ENCODE assay signal across 1 cellular context in the genomic region with DNA sequence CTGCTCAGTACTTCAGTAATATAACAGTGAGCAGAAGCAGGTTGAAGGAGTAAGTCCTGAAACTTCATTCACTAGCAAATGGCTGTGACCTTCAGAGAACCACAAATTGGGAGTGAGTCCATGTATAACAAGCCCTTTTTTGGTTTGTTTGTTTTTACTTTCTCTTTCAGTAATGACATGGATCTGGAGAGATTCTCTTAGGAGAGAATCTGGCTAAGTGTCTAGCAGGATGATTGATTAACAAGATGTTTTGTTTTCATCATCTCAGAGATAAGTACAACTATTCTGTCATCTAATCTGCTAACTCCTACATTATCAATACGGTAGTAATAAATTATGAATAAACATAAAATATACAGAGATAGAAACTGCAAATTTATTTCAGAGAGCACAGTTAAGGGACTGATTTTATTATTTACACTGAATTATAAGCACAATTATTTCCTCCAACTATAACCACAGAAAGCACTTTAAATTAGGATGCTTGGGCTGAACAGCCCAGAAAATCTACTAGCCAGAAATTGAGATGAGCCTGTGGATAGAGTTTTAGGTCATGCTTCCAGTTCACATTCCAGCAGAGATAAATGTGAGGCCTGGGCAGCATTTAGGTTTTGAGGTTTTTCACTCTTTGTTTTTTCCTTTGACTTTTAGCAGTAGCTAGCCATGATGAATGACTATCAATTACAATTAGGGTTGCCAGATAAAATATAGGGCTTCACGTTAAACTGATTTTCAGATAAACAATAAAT.
TF ChIP-seq lines count a peak whose summit lies in the region.

No MANE protein-coding gene starts in this region.

TF ChIP-seq in K562, 482 proteins besides CTCF, POLR2A, EP300 and RAD21:
- TF ChIP-seq TOE1 (IDR thresholded peaks at IDR 0.05; ENCODE audit: borderline replicate concordance) (no peak), TOE1 (CRISPR knock-in tag; IDR thresholded peaks at IDR 0.05; ENCODE audit: borderline replicate concordance, low read depth) (no peak), SETDB1 (IDR thresholded peaks at IDR 0.05; ENCODE audit: low read length) (no peak), POLR3G (IDR thresholded peaks at IDR 0.05; ENCODE audit: extremely low read depth, insufficient read length, insufficient replicate concordance) (no peak), CHD4 (IDR thresholded peaks at IDR 0.05; ENCODE audit: insufficient read depth, insufficient replicate concordance, low read depth, low read length, poor library complexity, severe bottlenecking) (no peak), MEIS2 (IDR thresholded peaks at IDR 0.05; ENCODE audit: partially characterized antibody) (peak; percentile 82), ESRRA (IDR thresholded peaks at IDR 0.05; ENCODE audit: borderline replicate concordance, low read depth) (peak; percentile 37; the same call in 1 of the 2 replicates)
- TF ChIP-seq, protein P1, sequence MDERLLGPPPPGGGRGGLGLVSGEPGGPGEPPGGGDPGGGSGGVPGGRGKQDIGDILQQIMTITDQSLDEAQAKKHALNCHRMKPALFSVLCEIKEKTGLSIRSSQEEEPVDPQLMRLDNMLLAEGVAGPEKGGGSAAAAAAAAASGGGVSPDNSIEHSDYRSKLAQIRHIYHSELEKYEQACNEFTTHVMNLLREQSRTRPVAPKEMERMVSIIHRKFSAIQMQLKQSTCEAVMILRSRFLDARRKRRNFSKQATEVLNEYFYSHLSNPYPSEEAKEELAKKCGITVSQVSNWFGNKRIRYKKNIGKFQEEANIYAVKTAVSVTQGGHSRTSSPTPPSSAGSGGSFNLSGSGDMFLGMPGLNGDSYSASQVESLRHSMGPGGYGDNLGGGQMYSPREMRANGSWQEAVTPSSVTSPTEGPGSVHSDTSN (CRISPR knock-in tag; IDR thresholded peaks at IDR 0.05; ENCODE audit: low read depth), result no peak
- TF ChIP-seq, protein P1 (tag; conservative IDR thresholded peaks at IDR 0.05; ENCODE audit: low read depth), result peak; percentile 90
- TF ChIP-seq, protein P2, sequence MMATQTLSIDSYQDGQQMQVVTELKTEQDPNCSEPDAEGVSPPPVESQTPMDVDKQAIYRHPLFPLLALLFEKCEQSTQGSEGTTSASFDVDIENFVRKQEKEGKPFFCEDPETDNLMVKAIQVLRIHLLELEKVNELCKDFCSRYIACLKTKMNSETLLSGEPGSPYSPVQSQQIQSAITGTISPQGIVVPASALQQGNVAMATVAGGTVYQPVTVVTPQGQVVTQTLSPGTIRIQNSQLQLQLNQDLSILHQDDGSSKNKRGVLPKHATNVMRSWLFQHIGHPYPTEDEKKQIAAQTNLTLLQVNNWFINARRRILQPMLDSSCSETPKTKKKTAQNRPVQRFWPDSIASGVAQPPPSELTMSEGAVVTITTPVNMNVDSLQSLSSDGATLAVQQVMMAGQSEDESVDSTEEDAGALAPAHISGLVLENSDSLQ (IDR thresholded peaks at IDR 0.05), result peak; percentile 76
- TF ChIP-seq, protein P3, sequence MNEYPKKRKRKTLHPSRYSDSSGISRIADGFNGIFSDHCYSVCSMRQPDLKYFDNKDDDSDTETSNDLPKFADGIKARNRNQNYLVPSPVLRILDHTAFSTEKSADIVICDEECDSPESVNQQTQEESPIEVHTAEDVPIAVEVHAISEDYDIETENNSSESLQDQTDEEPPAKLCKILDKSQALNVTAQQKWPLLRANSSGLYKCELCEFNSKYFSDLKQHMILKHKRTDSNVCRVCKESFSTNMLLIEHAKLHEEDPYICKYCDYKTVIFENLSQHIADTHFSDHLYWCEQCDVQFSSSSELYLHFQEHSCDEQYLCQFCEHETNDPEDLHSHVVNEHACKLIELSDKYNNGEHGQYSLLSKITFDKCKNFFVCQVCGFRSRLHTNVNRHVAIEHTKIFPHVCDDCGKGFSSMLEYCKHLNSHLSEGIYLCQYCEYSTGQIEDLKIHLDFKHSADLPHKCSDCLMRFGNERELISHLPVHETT (CRISPR knock-in tag; conservative IDR thresholded peaks at IDR 0.05 in 1 of 2, IDR thresholded peaks at IDR 0.05 in 1 of 2), result peak in 1 of 2 experiments; percentile 38; a peak in 1 of 4 replicates
